8 cellular contexts compared by ENCODE assay signal in the genomic region with DNA sequence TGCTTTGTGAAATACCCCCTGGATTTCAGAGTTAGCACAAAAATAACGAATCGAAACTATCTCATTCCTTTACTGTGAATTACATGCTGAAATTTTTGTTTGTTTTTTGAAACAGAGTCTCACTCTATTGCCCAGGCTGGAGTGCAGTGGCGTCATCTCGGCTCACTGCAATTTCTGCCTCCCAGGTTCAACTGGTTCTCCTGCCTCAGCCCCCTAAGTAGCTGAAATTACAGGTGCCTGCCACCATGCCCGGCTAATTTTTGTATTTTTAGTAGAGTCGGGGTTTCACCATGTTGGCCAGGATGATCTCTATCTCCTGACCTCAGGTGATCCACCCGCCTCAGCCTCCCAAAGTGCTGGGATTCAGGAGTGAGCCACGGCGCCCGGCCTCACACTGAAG.
DNase-seq lines count a peak whose midpoint lies in the region; ATAC-seq, FAIRE-seq and TF ChIP-seq lines count a peak whose summit lies in the region.
"Not testable (repeated sequence)": the region's sequence is repeated elsewhere in the genome, so short reads cannot be mapped to it uniquely, and the experiment has no call there.

No MANE protein-coding gene starts in this region.

- DNase-seq in CD8-positive, alpha-beta T cell; HFFc6; T-helper 2 cell treated with Interferon-gamma antibody and Interleukin-4, amounts not matched to agents 5 μg/mL and 100 μg/mL, for 36 hours (ENCODE audit: low spot score); astrocyte (ENCODE audit: low read depth); epithelial cell of prostate (ENCODE audit: low read depth, low spot score); mesothelial cell of epicardium (ENCODE audit: low spot score in 2 of 2, unreplicated experiment in 2 of 2); progenitor cell of endocrine pancreas (ENCODE audit: low spot score, unreplicated experiment): not testable (repeated sequence)

- H3K36me3 Mint-ChIP-seq in CD8-positive, alpha-beta T cell; T-helper 2 cell treated with Interferon-gamma antibody and Interleukin-4, amounts not matched to agents 5 μg/mL and 100 μg/mL, for 36 hours (ENCODE audit: low read depth); mesothelial cell of epicardium; nephron (ENCODE audit: low read depth); progenitor cell of endocrine pancreas (ENCODE audit: insufficient read depth): not testable (repeated sequence)
- peaks cover 14% of the 10 kb centered on the region for H3K36me3 Mint-ChIP-seq in HFFc6 (ENCODE audit: low read depth)
- H3K36me3 Mint-ChIP-seq in astrocyte (ENCODE audit: low read depth, unreplicated experiment) = peaks cover 13% of the 10 kb centered on the region

- intact Hi-C loops in CD8-positive, alpha-beta T cell (cut with DNase I, micrococcal nuclease) = loop anchor here (5.0 kb wide), 3 partner anchors 45 to 485 kb away; no protein-coding TSS in a partner anchor

- not testable (repeated sequence) for H3K27ac Mint-ChIP-seq in CD8-positive, alpha-beta T cell; T-helper 2 cell treated with Interferon-gamma antibody and Interleukin-4, amounts not matched to agents 5 μg/mL and 100 μg/mL, for 36 hours; mesothelial cell of epicardium; nephron; progenitor cell of endocrine pancreas
- H3K27ac Mint-ChIP-seq in HFFc6 (0 out of 2 replicates have a peak overlapping the region, but pooled peaks have one; percentile 26), astrocyte (ENCODE audit: unreplicated experiment) (peak overlapping the region; percentile 53)

- H4K20me1 ChIP-seq in astrocyte (ENCODE audit: insufficient read depth, low read length) = not testable (repeated sequence)

- ATAC-seq in CD8-positive, alpha-beta T cell = not testable (repeated sequence)

- not testable (repeated sequence) for H3K9me3 ChIP-seq in CD8-positive, alpha-beta T cell (ENCODE audit: low read length); astrocyte (ENCODE audit: insufficient read depth, low read depth, low read length)

- not testable (repeated sequence) for H3K27ac ChIP-seq in CD8-positive, alpha-beta T cell (ENCODE audit: low read depth, low read length); astrocyte (ENCODE audit: low read depth, low read length)
- H3K27ac ChIP-seq in epithelial cell of prostate = peak overlapping the region; percentile 78

- H2AFZ ChIP-seq in astrocyte (ENCODE audit: low read depth, low read length) = not testable (repeated sequence)

- CTCF ChIA-PET in CD8-positive, alpha-beta T cell (lab: Charles Lee) = interaction anchor here (1.0 to 4.1 kb wide), 5 partner anchors 10 to 459 kb away, joined by 3 to 34 read pairs (median 5); no protein-coding TSS in a partner anchor

- TF ChIP-seq CTCF in CD8-positive, alpha-beta T cell (IDR thresholded peaks at IDR 0.05); HFFc6 (IDR thresholded peaks at IDR 0.05); astrocyte (IDR thresholded peaks at IDR 0.05; ENCODE audit: insufficient read depth, low read depth, low read length); mesothelial cell of epicardium (IDR thresholded peaks at IDR 0.05; ENCODE audit: unreplicated experiment); nephron (IDR thresholded peaks at IDR 0.05; ENCODE audit: unreplicated experiment in 3 of 3); progenitor cell of endocrine pancreas (IDR thresholded peaks at IDR 0.05; ENCODE audit: unreplicated experiment): not testable (repeated sequence)

- peak overlapping the region; percentile 15 for H3K4me3 Mint-ChIP-seq in CD8-positive, alpha-beta T cell
- H3K4me3 Mint-ChIP-seq in HFFc6 (0 out of 2 replicates have a peak overlapping the region, but pooled peaks have one; percentile 37), mesothelial cell of epicardium (peak overlapping the region; percentile 26), nephron (peak overlapping the region; percentile 67 to 69 (median 67)), progenitor cell of endocrine pancreas (ENCODE audit: low read depth) (peak overlapping the region; percentile 35)
- H3K4me3 Mint-ChIP-seq in T-helper 2 cell treated with Interferon-gamma antibody and Interleukin-4, amounts not matched to agents 5 μg/mL and 100 μg/mL, for 36 hours = peak overlapping the region; percentile 21
- not testable (repeated sequence) for H3K4me3 Mint-ChIP-seq in astrocyte (ENCODE audit: unreplicated experiment)

- POLR2A ChIA-PET in CD8-positive, alpha-beta T cell (lab: Charles Lee) = not testable (repeated sequence)

- not testable (repeated sequence) for H3K36me3 ChIP-seq in CD8-positive, alpha-beta T cell (ENCODE audit: insufficient read depth, low read length); astrocyte (ENCODE audit: insufficient read depth, low read length)

- H3K4me2 ChIP-seq in astrocyte (ENCODE audit: low read length) = not testable (repeated sequence)

- H3K27me3 Mint-ChIP-seq in CD8-positive, alpha-beta T cell (ENCODE audit: low read depth); T-helper 2 cell treated with Interferon-gamma antibody and Interleukin-4, amounts not matched to agents 5 μg/mL and 100 μg/mL, for 36 hours (ENCODE audit: low read depth); astrocyte (ENCODE audit: low read depth, unreplicated experiment); mesothelial cell of epicardium (ENCODE audit: low read depth); nephron (ENCODE audit: low read depth); progenitor cell of endocrine pancreas: not testable (repeated sequence)
- peaks cover 23% of the 10 kb centered on the region for H3K27me3 Mint-ChIP-seq in HFFc6 (ENCODE audit: insufficient read depth)

- not testable (repeated sequence) for H3K27me3 ChIP-seq in CD8-positive, alpha-beta T cell (ENCODE audit: insufficient read depth, low read length); astrocyte (ENCODE audit: insufficient read depth, low read length)

- H3K4me3 ChIP-seq in CD8-positive, alpha-beta T cell (ENCODE audit: low read depth, low read length); astrocyte (ENCODE audit: insufficient read depth, low read depth, low read length): not testable (repeated sequence)

- not testable (repeated sequence) for FAIRE-seq in astrocyte (lab: Jason Lieb, UNC)

- not testable (repeated sequence) for H3K4me1 ChIP-seq in CD8-positive, alpha-beta T cell (ENCODE audit: insufficient read depth, low read length)
- H3K4me1 ChIP-seq in astrocyte (ENCODE audit: insufficient read depth, low read length) = peaks cover 35% of the 10 kb centered on the region

- peaks cover 17% of the 10 kb centered on the region for H3K4me1 Mint-ChIP-seq in CD8-positive, alpha-beta T cell (ENCODE audit: low read depth)
- H3K4me1 Mint-ChIP-seq in HFFc6 (ENCODE audit: low read depth) (peaks cover 32% of the 10 kb centered on the region), astrocyte (ENCODE audit: low read depth, unreplicated experiment) (peaks cover 34% of the 10 kb centered on the region), mesothelial cell of epicardium (peaks cover 30% of the 10 kb centered on the region), nephron (peaks cover 26% of the 10 kb centered on the region), progenitor cell of endocrine pancreas (ENCODE audit: low read depth) (peaks cover 15% of the 10 kb centered on the region)
- H3K4me1 Mint-ChIP-seq in T-helper 2 cell treated with Interferon-gamma antibody and Interleukin-4, amounts not matched to agents 5 μg/mL and 100 μg/mL, for 36 hours (ENCODE audit: low read depth) = peaks cover 20% of the 10 kb centered on the region

- not testable (repeated sequence) for H3K9me3 Mint-ChIP-seq in CD8-positive, alpha-beta T cell; HFFc6; T-helper 2 cell treated with Interferon-gamma antibody and Interleukin-4, amounts not matched to agents 5 μg/mL and 100 μg/mL, for 36 hours; astrocyte (ENCODE audit: unreplicated experiment); mesothelial cell of epicardium; nephron; progenitor cell of endocrine pancreas (ENCODE audit: low read depth)

- H3K79me2 ChIP-seq in astrocyte (ENCODE audit: insufficient read depth, low read length) = not testable (repeated sequence)

- H3K9ac ChIP-seq in astrocyte (ENCODE audit: low read length) = not testable (repeated sequence)
